In the genomic region with DNA sequence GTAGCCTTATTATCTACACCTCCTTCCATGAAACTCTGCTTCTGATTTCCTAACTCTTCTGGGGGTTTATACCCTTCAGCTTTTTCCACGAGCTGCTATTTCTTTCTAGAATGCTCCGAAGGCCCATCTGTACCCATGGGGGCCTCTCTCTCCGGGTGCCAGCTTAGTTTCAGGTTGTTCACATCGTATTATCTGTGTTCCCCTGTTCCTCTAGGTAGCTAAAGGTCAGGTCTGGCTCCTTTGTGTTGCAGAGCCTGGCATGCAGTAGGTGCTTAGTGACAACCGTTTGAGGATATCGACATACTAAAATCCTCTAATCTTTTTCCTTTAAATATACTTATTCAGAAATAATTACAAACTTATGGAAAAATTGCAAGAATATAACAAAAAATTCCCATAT, we compare ENCODE assay signal across 24 cellular contexts.
"Had no signal": no experiment of that assay in that cellular context is flagged by ENCODE, and none has a peak within 500 bp of the region (broad histone marks: within the 10 kb centered on the region; RNA-seq: fewer than 3 reads in every experiment).

No MANE protein-coding gene starts in this region.

- H3K27ac Mint-ChIP-seq: dendritic cell treated with granulocyte-macrophage colony-stimulating factor and Interleukin-4, amounts not matched to agents 40 ng/mL and 50 ng/mL, for 4 days; endodermal cell; natural killer cell had no signal

- H3K4me3 ChIP-seq: colonic mucosa, gastrocnemius medialis, lower lobe of right lung, prostate gland, right atrium auricular region, smooth muscle cell, suprapubic skin had no signal

- H3K4me1 ChIP-seq: colonic mucosa, gastrocnemius medialis, lower lobe of right lung, prostate gland, right atrium auricular region had no signal

- H3K9ac ChIP-seq: parathyroid adenoma had no signal

- DNase-seq: colonic mucosa; effector CD8-positive, alpha-beta T cell; endodermal cell; foreskin fibroblast; gastrocnemius medialis; head of caudate nucleus; left ventricle myocardium superior; lower lobe of right lung; natural killer cell; stimulated activated CD4-positive, alpha-beta T cell treated with anti-CD3 and anti-CD28 coated beads, Interleukin-12 subunit alpha, Interleukin-12 subunit beta, amount 100 ng/mL, for 4 hours; stimulated activated CD4-positive, alpha-beta T cell treated with anti-CD3 and anti-CD28 coated beads, Interleukin-1b, Interleukin-23, amount 100 ng/mL, for 48 hours; stimulated activated CD4-positive, alpha-beta T cell treated with anti-CD3 and anti-CD28 coated beads, Interleukin-4, amount 100 ng/mL, for 1 hour; stimulated activated CD8-positive, alpha-beta memory T cell treated with anti-CD3 and anti-CD28 coated beads, Interleukin-4, amount 100 ng/mL, for 48 hours; stimulated activated naive CD4-positive, alpha-beta T cell; stimulated activated naive CD8-positive, alpha-beta T cell treated with anti-CD3 and anti-CD28 coated beads, Interleukin-15, amount 100 ng/mL, for 72 hours; trophoblast cell had no signal

- H3K27me3 ChIP-seq: colonic mucosa, gastrocnemius medialis, right atrium auricular region, suprapubic skin had no signal

- H3K27ac ChIP-seq: colonic mucosa, epithelial cell of prostate, gastrocnemius medialis, lower lobe of right lung, parathyroid adenoma, prostate gland, right atrium auricular region, suprapubic skin had no signal

- H3K9me3 ChIP-seq: colonic mucosa, gastrocnemius medialis, lower lobe of right lung, prostate gland, suprapubic skin had no signal

- H3K4me3 Mint-ChIP-seq: dendritic cell treated with granulocyte-macrophage colony-stimulating factor and Interleukin-4, amounts not matched to agents 40 ng/mL and 50 ng/mL, for 4 days; endodermal cell; natural killer cell; stimulated activated naive CD8-positive, alpha-beta T cell treated with anti-CD3 and anti-CD28 coated beads, Interleukin-15, amount 100 ng/mL, for 72 hours had no signal

- H3K4me1 Mint-ChIP-seq: stimulated activated naive CD8-positive, alpha-beta T cell treated with anti-CD3 and anti-CD28 coated beads, Interleukin-15, amount 100 ng/mL, for 72 hours had no signal

- ATAC-seq: esophagus mucosa; gastrocnemius medialis; left ventricle myocardium superior; lower lobe of right lung; natural killer cell; stimulated activated naive CD8-positive, alpha-beta T cell treated with anti-CD3 and anti-CD28 coated beads, Interleukin-15, amount 100 ng/mL, for 72 hours had no signal

- H2AFZ ChIP-seq: parathyroid adenoma had no signal

- H3K36me3 Mint-ChIP-seq: natural killer cell had no signal

- H3K36me3 ChIP-seq: colonic mucosa, gastrocnemius medialis, lower lobe of right lung, prostate gland, right atrium auricular region, suprapubic skin had no signal
